Comparison of ENCODE assay signal across 8 cellular contexts in genomic region chr17:32143525-32143865, GRCh38. TPM values are rescaled to one million over a fixed set of nuclear protein-coding genes. Genes with fewer than 3 reads are reported as not detected.
DNase-seq lines count a peak whose midpoint lies in the region; ATAC-seq and TF ChIP-seq lines count a peak whose summit lies in the region.

No MANE protein-coding gene starts in this region.

- no peaks in the 10 kb centered on the region for H3K4me1 ChIP-seq in HUES6 (ENCODE audit: control insufficient read depth, insufficient read depth, low read length)
- H3K4me1 ChIP-seq in body of pancreas = peaks cover 43% of the 10 kb centered on the region

- peak overlapping the region; percentile 78 for H3K4me3 ChIP-seq in HUES6 (ENCODE audit: low read depth, low read length)
- peak overlapping the region in 1 of 2 donors; percentile 58 for H3K4me3 ChIP-seq in body of pancreas

- peak overlapping the region; percentile 99 for H3K4me3 Mint-ChIP-seq in mesothelial cell of epicardium

- 10 to 15% methylated on average over 6 of the region's 6 CpGs for WGBS in body of pancreas, 2 donors

- TF ChIP-seq CTCF in 22Rv1 (IDR thresholded peaks at IDR 0.05) (no peak), body of pancreas (IDR thresholded peaks at IDR 0.05) (no peak), mesothelial cell of epicardium (IDR thresholded peaks at IDR 0.05; ENCODE audit: unreplicated experiment) (no peak)

- H3K27ac ChIP-seq in 22Rv1 (peak overlapping the region; percentile 92), HUES6 (ENCODE audit: low read depth, low read length) (no peak overlapping the region), body of pancreas (peak overlapping the region in 3 of 4 donors; percentile 89 to 97 (median 95))

- no peaks in the 10 kb centered on the region for H3K9me3 ChIP-seq in HUES6 (ENCODE audit: control insufficient read depth, insufficient read depth, low read depth, low read length)
- no peaks in the 10 kb centered on the region for H3K9me3 ChIP-seq in body of pancreas

- no peaks in the 10 kb centered on the region for H3K27me3 Mint-ChIP-seq in mesothelial cell of epicardium (ENCODE audit: low read depth)

- H3K36me3 Mint-ChIP-seq in mesothelial cell of epicardium = no peaks in the 10 kb centered on the region

- no peaks in the 10 kb centered on the region; the same call in 1 of the 2 replicates for H3K36me3 ChIP-seq in HUES6 (ENCODE audit: control insufficient read depth, insufficient read depth, low read length)
- H3K36me3 ChIP-seq in body of pancreas (replicated peaks in 1 of 2; ENCODE audit: insufficient read depth in 1 of 2, low read depth in 2 of 2) = no peaks in the 10 kb centered on the region

- TF ChIP-seq POLR2A in body of pancreas (IDR thresholded peaks at IDR 0.05) = no peak

- H3K9me3 Mint-ChIP-seq in mesothelial cell of epicardium = no peaks in the 10 kb centered on the region

- peak overlapping the region; percentile 98 for H3K27ac Mint-ChIP-seq in mesothelial cell of epicardium

- peaks cover 22% of the 10 kb centered on the region for H3K4me1 Mint-ChIP-seq in mesothelial cell of epicardium

- no peak overlapping the region for H3K9ac ChIP-seq in HUES6 (ENCODE audit: low read length)

- intact Hi-C loops in body of pancreas (cut with DNase I) = no loop called here

- no peaks in the 10 kb centered on the region for H3K27me3 ChIP-seq in HUES6 (ENCODE audit: control insufficient read depth, insufficient read depth, low read length)
- H3K27me3 ChIP-seq in body of pancreas = no peaks in the 10 kb centered on the region

- ATAC-seq in body of pancreas = no peak

- no peak for DNase-seq in body of pancreas
- no peak for DNase-seq in mesothelial cell of epicardium (ENCODE audit: low spot score in 2 of 2, unreplicated experiment in 2 of 2)
- no peak for DNase-seq in DMS53 treated with DMSO at 0.1 percent for 48 hours (lab: John Stamatoyannopoulos, UW; ENCODE audit: unreplicated experiment)
- no peak for DNase-seq in NCI-H1930 (lab: John Stamatoyannopoulos, UW)
- no peak for DNase-seq in islet precursor cell
- no peak for DNase-seq in NCI-H2171 (lab: John Stamatoyannopoulos, UW)

RNA-seq across cellular contexts. Expression of gene RHOT1, which starts 1.2 kb away (rescaled TPM):
- total RNA-seq in body of pancreas = 10 to 100 TPM; 15.2 to 25.4 TPM
- 31.7 to 36.9 TPM (median 34.6 TPM) in 3 replicates for total RNA-seq in mesothelial cell of epicardium
